In the genomic region with DNA sequence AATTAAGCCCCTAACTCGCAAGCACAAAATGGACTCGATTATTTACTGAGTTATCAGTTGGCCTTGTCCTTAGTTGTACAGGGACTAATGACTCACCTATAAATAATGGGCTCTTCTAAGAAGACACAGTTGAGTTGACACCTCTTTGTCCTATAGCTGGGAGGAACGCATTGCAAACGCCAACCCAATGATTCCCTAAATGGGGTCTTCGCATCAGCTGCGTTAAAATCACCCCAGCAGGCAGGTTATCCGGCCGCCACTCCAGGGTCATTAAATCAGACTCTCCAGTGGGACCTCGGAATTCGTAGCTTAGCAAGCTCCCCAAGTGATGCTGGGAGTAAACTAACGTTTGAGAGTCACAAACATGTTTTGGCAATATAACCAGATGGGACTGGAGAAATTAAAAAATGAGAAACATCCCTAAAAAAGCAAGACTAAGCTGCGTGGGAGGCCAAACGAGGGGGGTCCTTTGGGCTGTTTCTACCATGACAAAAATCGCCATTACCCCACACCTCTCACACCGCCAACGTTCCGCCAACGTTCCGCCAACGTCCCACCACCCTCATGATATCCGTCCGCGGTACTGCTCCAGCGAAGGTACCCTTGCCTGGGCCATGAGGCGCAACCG, we compare ENCODE assay signal across 1 cellular context.
A peak's percentile ranks its signal among the peaks of the same experiment; 100 is the strongest.
TF ChIP-seq lines count a peak whose summit lies in the region.

No MANE protein-coding gene starts in this region.

TF ChIP-seq in HepG2, 621 proteins besides CTCF, POLR2A, EP300 and RAD21 (continued from another document and continues in another):
- TF ChIP-seq, protein P1, sequence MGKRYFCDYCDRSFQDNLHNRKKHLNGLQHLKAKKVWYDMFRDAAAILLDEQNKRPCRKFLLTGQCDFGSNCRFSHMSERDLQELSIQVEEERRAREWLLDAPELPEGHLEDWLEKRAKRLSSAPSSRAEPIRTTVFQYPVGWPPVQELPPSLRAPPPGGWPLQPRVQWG (CRISPR knock-in tag; IDR thresholded peaks at IDR 0.05; ENCODE audit: borderline replicate concordance, low read depth), result no peak
- no peak for TF ChIP-seq ZNF570 (CRISPR knock-in tag; IDR thresholded peaks at IDR 0.05; ENCODE audit: borderline replicate concordance)
- TF ChIP-seq, protein P2, sequence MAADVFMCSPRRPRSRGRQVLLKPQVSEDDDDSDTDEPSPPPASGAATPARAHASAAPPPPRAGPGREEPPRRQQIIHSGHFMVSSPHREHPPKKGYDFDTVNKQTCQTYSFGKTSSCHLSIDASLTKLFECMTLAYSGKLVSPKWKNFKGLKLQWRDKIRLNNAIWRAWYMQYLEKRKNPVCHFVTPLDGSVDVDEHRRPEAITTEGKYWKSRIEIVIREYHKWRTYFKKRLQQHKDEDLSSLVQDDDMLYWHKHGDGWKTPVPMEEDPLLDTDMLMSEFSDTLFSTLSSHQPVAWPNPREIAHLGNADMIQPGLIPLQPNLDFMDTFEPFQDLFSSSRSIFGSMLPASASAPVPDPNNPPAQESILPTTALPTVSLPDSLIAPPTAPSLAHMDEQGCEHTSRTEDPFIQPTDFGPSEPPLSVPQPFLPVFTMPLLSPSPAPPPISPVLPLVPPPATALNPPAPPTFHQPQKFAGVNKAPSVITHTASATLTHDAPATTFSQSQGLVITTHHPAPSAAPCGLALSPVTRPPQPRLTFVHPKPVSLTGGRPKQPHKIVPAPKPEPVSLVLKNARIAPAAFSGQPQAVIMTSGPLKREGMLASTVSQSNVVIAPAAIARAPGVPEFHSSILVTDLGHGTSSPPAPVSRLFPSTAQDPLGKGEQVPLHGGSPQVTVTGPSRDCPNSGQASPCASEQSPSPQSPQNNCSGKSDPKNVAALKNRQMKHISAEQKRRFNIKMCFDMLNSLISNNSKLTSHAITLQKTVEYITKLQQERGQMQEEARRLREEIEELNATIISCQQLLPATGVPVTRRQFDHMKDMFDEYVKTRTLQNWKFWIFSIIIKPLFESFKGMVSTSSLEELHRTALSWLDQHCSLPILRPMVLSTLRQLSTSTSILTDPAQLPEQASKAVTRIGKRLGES (CRISPR knock-in tag; IDR thresholded peaks at IDR 0.05; ENCODE audit: borderline replicate concordance), result no peak
- no peak for TF ChIP-seq ZFYVE20 (CRISPR knock-in tag; IDR thresholded peaks at IDR 0.05; ENCODE audit: borderline replicate concordance, low read depth)
- TF ChIP-seq, protein P3, sequence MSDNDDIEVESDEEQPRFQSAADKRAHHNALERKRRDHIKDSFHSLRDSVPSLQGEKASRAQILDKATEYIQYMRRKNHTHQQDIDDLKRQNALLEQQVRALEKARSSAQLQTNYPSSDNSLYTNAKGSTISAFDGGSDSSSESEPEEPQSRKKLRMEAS (IDR thresholded peaks at IDR 0.05), result no peak
- TF ChIP-seq, protein P4, sequence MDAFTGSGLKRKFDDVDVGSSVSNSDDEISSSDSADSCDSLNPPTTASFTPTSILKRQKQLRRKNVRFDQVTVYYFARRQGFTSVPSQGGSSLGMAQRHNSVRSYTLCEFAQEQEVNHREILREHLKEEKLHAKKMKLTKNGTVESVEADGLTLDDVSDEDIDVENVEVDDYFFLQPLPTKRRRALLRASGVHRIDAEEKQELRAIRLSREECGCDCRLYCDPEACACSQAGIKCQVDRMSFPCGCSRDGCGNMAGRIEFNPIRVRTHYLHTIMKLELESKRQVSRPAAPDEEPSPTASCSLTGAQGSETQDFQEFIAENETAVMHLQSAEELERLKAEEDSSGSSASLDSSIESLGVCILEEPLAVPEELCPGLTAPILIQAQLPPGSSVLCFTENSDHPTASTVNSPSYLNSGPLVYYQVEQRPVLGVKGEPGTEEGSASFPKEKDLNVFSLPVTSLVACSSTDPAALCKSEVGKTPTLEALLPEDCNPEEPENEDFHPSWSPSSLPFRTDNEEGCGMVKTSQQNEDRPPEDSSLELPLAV (CRISPR knock-in tag; conservative IDR thresholded peaks at IDR 0.05; ENCODE audit: low read depth), result no peak
- TF ChIP-seq, protein P5, sequence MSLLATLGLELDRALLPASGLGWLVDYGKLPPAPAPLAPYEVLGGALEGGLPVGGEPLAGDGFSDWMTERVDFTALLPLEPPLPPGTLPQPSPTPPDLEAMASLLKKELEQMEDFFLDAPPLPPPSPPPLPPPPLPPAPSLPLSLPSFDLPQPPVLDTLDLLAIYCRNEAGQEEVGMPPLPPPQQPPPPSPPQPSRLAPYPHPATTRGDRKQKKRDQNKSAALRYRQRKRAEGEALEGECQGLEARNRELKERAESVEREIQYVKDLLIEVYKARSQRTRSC (CRISPR knock-in tag; IDR thresholded peaks at IDR 0.05; ENCODE audit: low read depth), result no peak
- no peak for TF ChIP-seq ZSCAN25 (CRISPR knock-in tag; IDR thresholded peaks at IDR 0.05)
- TF ChIP-seq MLLT10 (CRISPR knock-in tag; IDR thresholded peaks at IDR 0.05), result no peak
- no peak for TF ChIP-seq POLR2AphosphoS2 (IDR thresholded peaks at IDR 0.05; ENCODE audit: low read depth, low read length)
- TF ChIP-seq, protein P6, sequence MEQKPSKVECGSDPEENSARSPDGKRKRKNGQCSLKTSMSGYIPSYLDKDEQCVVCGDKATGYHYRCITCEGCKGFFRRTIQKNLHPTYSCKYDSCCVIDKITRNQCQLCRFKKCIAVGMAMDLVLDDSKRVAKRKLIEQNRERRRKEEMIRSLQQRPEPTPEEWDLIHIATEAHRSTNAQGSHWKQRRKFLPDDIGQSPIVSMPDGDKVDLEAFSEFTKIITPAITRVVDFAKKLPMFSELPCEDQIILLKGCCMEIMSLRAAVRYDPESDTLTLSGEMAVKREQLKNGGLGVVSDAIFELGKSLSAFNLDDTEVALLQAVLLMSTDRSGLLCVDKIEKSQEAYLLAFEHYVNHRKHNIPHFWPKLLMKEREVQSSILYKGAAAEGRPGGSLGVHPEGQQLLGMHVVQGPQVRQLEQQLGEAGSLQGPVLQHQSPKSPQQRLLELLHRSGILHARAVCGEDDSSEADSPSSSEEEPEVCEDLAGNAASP (CRISPR knock-in tag; IDR thresholded peaks at IDR 0.05; ENCODE audit: borderline replicate concordance), result no peak
- TF ChIP-seq GATAD2A (CRISPR knock-in tag; IDR thresholded peaks at IDR 0.05), result no peak
- TF ChIP-seq ZNF530 (CRISPR knock-in tag; IDR thresholded peaks at IDR 0.05; ENCODE audit: low read depth), result no peak
- TF ChIP-seq, protein P7, sequence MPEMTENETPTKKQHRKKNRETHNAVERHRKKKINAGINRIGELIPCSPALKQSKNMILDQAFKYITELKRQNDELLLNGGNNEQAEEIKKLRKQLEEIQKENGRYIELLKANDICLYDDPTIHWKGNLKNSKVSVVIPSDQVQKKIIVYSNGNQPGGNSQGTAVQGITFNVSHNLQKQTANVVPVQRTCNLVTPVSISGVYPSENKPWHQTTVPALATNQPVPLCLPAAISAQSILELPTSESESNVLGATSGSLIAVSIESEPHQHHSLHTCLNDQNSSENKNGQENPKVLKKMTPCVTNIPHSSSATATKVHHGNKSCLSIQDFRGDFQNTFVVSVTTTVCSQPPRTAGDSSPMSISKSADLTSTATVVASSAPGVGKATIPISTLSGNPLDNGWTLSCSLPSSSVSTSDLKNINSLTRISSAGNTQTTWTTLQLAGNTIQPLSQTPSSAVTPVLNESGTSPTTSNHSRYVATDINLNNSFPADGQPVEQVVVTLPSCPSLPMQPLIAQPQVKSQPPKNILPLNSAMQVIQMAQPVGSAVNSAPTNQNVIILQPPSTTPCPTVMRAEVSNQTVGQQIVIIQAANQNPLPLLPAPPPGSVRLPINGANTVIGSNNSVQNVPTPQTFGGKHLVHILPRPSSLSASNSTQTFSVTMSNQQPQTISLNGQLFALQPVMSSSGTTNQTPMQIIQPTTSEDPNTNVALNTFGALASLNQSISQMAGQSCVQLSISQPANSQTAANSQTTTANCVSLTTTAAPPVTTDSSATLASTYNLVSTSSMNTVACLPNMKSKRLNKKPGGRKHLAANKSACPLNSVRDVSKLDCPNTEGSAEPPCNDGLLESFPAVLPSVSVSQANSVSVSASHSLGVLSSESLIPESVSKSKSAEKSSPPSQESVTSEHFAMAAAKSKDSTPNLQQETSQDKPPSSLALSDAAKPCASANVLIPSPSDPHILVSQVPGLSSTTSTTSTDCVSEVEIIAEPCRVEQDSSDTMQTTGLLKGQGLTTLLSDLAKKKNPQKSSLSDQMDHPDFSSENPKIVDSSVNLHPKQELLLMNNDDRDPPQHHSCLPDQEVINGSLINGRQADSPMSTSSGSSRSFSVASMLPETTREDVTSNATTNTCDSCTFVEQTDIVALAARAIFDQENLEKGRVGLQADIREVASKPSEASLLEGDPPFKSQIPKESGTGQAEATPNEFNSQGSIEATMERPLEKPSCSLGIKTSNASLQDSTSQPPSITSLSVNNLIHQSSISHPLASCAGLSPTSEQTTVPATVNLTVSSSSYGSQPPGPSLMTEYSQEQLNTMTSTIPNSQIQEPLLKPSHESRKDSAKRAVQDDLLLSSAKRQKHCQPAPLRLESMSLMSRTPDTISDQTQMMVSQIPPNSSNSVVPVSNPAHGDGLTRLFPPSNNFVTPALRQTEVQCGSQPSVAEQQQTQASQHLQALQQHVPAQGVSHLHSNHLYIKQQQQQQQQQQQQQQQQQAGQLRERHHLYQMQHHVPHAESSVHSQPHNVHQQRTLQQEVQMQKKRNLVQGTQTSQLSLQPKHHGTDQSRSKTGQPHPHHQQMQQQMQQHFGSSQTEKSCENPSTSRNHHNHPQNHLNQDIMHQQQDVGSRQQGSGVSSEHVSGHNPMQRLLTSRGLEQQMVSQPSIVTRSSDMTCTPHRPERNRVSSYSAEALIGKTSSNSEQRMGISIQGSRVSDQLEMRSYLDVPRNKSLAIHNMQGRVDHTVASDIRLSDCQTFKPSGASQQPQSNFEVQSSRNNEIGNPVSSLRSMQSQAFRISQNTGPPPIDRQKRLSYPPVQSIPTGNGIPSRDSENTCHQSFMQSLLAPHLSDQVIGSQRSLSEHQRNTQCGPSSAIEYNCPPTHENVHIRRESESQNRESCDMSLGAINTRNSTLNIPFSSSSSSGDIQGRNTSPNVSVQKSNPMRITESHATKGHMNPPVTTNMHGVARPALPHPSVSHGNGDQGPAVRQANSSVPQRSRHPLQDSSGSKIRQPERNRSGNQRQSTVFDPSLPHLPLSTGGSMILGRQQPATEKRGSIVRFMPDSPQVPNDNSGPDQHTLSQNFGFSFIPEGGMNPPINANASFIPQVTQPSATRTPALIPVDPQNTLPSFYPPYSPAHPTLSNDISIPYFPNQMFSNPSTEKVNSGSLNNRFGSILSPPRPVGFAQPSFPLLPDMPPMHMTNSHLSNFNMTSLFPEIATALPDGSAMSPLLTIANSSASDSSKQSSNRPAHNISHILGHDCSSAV (CRISPR knock-in tag; IDR thresholded peaks at IDR 0.05; ENCODE audit: borderline replicate concordance), result 0 out of 2 replicates have a peak, but pooled peaks have one; percentile 39
- no peak for TF ChIP-seq RXRA (CRISPR knock-in tag; IDR thresholded peaks at IDR 0.05)
- TF ChIP-seq, protein P8, sequence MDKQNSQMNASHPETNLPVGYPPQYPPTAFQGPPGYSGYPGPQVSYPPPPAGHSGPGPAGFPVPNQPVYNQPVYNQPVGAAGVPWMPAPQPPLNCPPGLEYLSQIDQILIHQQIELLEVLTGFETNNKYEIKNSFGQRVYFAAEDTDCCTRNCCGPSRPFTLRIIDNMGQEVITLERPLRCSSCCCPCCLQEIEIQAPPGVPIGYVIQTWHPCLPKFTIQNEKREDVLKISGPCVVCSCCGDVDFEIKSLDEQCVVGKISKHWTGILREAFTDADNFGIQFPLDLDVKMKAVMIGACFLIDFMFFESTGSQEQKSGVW (CRISPR knock-in tag; IDR thresholded peaks at IDR 0.05; ENCODE audit: borderline replicate concordance), result no peak; the same call in 1 of the 2 replicates
- TF ChIP-seq, protein P9, sequence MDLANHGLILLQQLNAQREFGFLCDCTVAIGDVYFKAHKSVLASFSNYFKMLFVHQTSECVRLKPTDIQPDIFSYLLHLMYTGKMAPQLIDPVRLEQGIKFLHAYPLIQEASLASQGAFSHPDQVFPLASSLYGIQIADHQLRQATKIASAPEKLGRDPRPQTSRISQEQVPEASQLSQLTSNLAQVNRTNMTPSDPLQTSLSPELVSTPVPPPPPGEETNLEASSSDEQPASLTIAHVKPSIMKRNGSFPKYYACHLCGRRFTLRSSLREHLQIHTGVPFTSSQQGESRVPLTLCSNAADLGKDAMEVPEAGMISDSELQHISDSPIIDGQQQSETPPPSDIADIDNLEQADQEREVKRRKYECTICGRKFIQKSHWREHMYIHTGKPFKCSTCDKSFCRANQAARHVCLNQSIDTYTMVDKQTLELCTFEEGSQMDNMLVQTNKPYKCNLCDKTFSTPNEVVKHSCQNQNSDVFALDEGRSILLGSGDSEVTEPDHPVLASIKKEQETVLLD (CRISPR knock-in tag; IDR thresholded peaks at IDR 0.05; ENCODE audit: low read depth), result no peak
- no peak for TF ChIP-seq ADNP (CRISPR knock-in tag; IDR thresholded peaks at IDR 0.05)
- TF ChIP-seq HIVEP1 (CRISPR knock-in tag; IDR thresholded peaks at IDR 0.05), result peak; percentile 6; the same call in 1 of the 2 replicates
- TF ChIP-seq ZNF44 (CRISPR knock-in tag; IDR thresholded peaks at IDR 0.05), result no peak
- no peak for TF ChIP-seq TBX3 (IDR thresholded peaks at IDR 0.05; ENCODE audit: borderline replicate concordance)
- no peak for TF ChIP-seq KLF12 (CRISPR knock-in tag; IDR thresholded peaks at IDR 0.05; ENCODE audit: borderline replicate concordance)
- no peak for TF ChIP-seq ZNF562 (CRISPR knock-in tag; IDR thresholded peaks at IDR 0.05; ENCODE audit: borderline replicate concordance)
- TF ChIP-seq DNMT1 (CRISPR knock-in tag; IDR thresholded peaks at IDR 0.05), result 0 out of 2 replicates have a peak, but pooled peaks have one; percentile 81
- no peak for TF ChIP-seq AGO2 (optimal IDR thresholded peaks at IDR 0.05; ENCODE audit: low read depth, low read length)
- no peak for TF ChIP-seq HDAC2 (CRISPR knock-in tag; IDR thresholded peaks at IDR 0.05)
- no peak for TF ChIP-seq RBAK (CRISPR knock-in tag; IDR thresholded peaks at IDR 0.05)
- no peak for TF ChIP-seq ZNF782 (CRISPR knock-in tag; IDR thresholded peaks at IDR 0.05; ENCODE audit: borderline replicate concordance)
- TF ChIP-seq, protein P10, sequence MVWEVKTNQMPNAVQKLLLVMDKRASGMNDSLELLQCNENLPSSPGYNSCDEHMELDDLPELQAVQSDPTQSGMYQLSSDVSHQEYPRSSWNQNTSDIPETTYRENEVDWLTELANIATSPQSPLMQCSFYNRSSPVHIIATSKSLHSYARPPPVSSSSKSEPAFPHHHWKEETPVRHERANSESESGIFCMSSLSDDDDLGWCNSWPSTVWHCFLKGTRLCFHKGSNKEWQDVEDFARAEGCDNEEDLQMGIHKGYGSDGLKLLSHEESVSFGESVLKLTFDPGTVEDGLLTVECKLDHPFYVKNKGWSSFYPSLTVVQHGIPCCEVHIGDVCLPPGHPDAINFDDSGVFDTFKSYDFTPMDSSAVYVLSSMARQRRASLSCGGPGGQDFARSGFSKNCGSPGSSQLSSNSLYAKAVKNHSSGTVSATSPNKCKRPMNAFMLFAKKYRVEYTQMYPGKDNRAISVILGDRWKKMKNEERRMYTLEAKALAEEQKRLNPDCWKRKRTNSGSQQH (CRISPR knock-in tag; IDR thresholded peaks at IDR 0.05; ENCODE audit: low read depth), result no peak
- no peak for TF ChIP-seq KDM1A (CRISPR knock-in tag; IDR thresholded peaks at IDR 0.05)
- TF ChIP-seq IRF2 (CRISPR knock-in tag; IDR thresholded peaks at IDR 0.05), result 0 out of 2 replicates have a peak, but pooled peaks have one; percentile 13
- TF ChIP-seq ZNF326 (CRISPR knock-in tag; IDR thresholded peaks at IDR 0.05; ENCODE audit: borderline replicate concordance), result no peak
- TF ChIP-seq PAWR (CRISPR knock-in tag; IDR thresholded peaks at IDR 0.05; ENCODE audit: borderline replicate concordance), result no peak
- no peak for TF ChIP-seq NRL (CRISPR knock-in tag; IDR thresholded peaks at IDR 0.05; ENCODE audit: borderline replicate concordance)
